8 cellular contexts compared by ENCODE assay signal in genomic region chr1:180231506-180232420, GRCh38.
DNase-seq lines count a peak whose midpoint lies in the region; ATAC-seq and TF ChIP-seq lines count a peak whose summit lies in the region.

No MANE protein-coding gene starts in this region.

- TF ChIP-seq CTCF in NB4 (IDR thresholded peaks at IDR 0.05; ENCODE audit: low read depth, low read length) = no peak

- H3K4me1 ChIP-seq in iPS-15b (ENCODE audit: control insufficient read depth, insufficient read depth, low read length) = peaks cover 16% of the 10 kb centered on the region

- peaks cover 87% of the 10 kb centered on the region for H3K27me3 Mint-ChIP-seq in activated T-cell treated with anti-CD3 and anti-CD28 coated beads, Interleukin-2, amount 50 U/mL, for 24 hours
- peaks cover 82% of the 10 kb centered on the region for H3K27me3 Mint-ChIP-seq in stimulated activated memory B cell treated with anti-CD40 and anti-IgM and Interleukin-4, amounts not matched to agents 10 μg/mL and 1 μg/mL and 100 μg/mL, for 72 hours

- H3K27me3 ChIP-seq in iPS-15b (ENCODE audit: control insufficient read depth, insufficient read depth, low read length) = peaks cover 86% of the 10 kb centered on the region

- peaks cover 48% of the 10 kb centered on the region for H3K4me1 Mint-ChIP-seq in activated T-cell treated with anti-CD3 and anti-CD28 coated beads, Interleukin-2, amount 50 U/mL, for 24 hours (ENCODE audit: low read depth)
- peaks cover 57% of the 10 kb centered on the region for H3K4me1 Mint-ChIP-seq in stimulated activated memory B cell treated with anti-CD40 and anti-IgM and Interleukin-4, amounts not matched to agents 10 μg/mL and 1 μg/mL and 100 μg/mL, for 72 hours

- no peaks in the 10 kb centered on the region for H3K36me3 ChIP-seq in iPS-15b (ENCODE audit: control insufficient read depth, insufficient read depth, low read length)

- no peak overlapping the region for H3K27ac Mint-ChIP-seq in activated T-cell treated with anti-CD3 and anti-CD28 coated beads, Interleukin-2, amount 50 U/mL, for 24 hours
- H3K27ac Mint-ChIP-seq in stimulated activated memory B cell treated with anti-CD40 and anti-IgM and Interleukin-4, amounts not matched to agents 10 μg/mL and 1 μg/mL and 100 μg/mL, for 72 hours = no peak overlapping the region

- H3K9me3 ChIP-seq in iPS-15b (ENCODE audit: control insufficient read depth, insufficient read depth, low read length) = no peaks in the 10 kb centered on the region

- no peak overlapping the region for H3K9ac ChIP-seq in iPS-15b (ENCODE audit: low read depth, low read length)

- no peak for TF ChIP-seq POLR2A in NB4 (IDR thresholded peaks at IDR 0.05; ENCODE audit: extremely low read depth, insufficient read length)

- ATAC-seq in stimulated activated memory B cell treated with anti-CD40 and anti-IgM and Interleukin-4, amounts not matched to agents 10 μg/mL and 1 μg/mL and 100 μg/mL, for 72 hours = no peak
- no peak for ATAC-seq in GM21529 (IDR thresholded peaks at IDR 0.05; ENCODE audit: unreplicated experiment)

- peak; percentile 48 for DNase-seq in activated T-cell treated with anti-CD3 and anti-CD28 coated beads, Interleukin-2, amount 50 U/mL, for 24 hours
- no peak for DNase-seq in activated T-cell treated with anti-CD3 and anti-CD28 coated beads, Interleukin-2, amount 50 U/mL, for 1 hour
- peak; percentile 90 for DNase-seq in NB4 (ENCODE audit: low read depth)
- peak; percentile 66 for DNase-seq in activated CD8-positive, alpha-beta memory T cell treated with anti-CD3 and anti-CD28 coated beads, Interleukin-2, amount 50 U/mL, for 48 hours
- DNase-seq in NCI-H510A treated with DMSO at 0.1 percent for 48 hours (lab: John Stamatoyannopoulos, UW) = no peak

- no peaks in the 10 kb centered on the region for H3K36me3 Mint-ChIP-seq in activated T-cell treated with anti-CD3 and anti-CD28 coated beads, Interleukin-2, amount 50 U/mL, for 24 hours (ENCODE audit: low read depth)
- H3K36me3 Mint-ChIP-seq in stimulated activated memory B cell treated with anti-CD40 and anti-IgM and Interleukin-4, amounts not matched to agents 10 μg/mL and 1 μg/mL and 100 μg/mL, for 72 hours = no peaks in the 10 kb centered on the region

- H3K4me3 Mint-ChIP-seq in activated T-cell treated with anti-CD3 and anti-CD28 coated beads, Interleukin-2, amount 50 U/mL, for 24 hours = peak overlapping the region; percentile 73
- peak overlapping the region; percentile 76 for H3K4me3 Mint-ChIP-seq in stimulated activated memory B cell treated with anti-CD40 and anti-IgM and Interleukin-4, amounts not matched to agents 10 μg/mL and 1 μg/mL and 100 μg/mL, for 72 hours

- H3K4me3 ChIP-seq in NB4 (ENCODE audit: low read depth, low read length) (peak overlapping the region; percentile 59), iPS-15b (ENCODE audit: low read depth, low read length) (peak overlapping the region; percentile 73)

- no peaks in the 10 kb centered on the region for H3K9me3 Mint-ChIP-seq in activated T-cell treated with anti-CD3 and anti-CD28 coated beads, Interleukin-2, amount 50 U/mL, for 24 hours
- H3K9me3 Mint-ChIP-seq in stimulated activated memory B cell treated with anti-CD40 and anti-IgM and Interleukin-4, amounts not matched to agents 10 μg/mL and 1 μg/mL and 100 μg/mL, for 72 hours = no peaks in the 10 kb centered on the region

Comparison
In these comparisons a context has a peak if more than half of its experiments do, and no peak if none do; other contexts are left out.
1. DNase-seq: peak in activated T-cell treated with anti-CD3 and anti-CD28 coated beads, Interleukin-2, amount 50 U/mL, for 24 hours (single experiment), NB4 (single experiment) and activated CD8-positive, alpha-beta memory T cell treated with anti-CD3 and anti-CD28 coated beads, Interleukin-2, amount 50 U/mL, for 48 hours (single experiment); none in activated T-cell treated with anti-CD3 and anti-CD28 coated beads, Interleukin-2, amount 50 U/mL, for 1 hour (single experiment) and NCI-H510A treated with DMSO at 0.1 percent for 48 hours (single experiment).